1 cellular context compared by ENCODE assay signal in the genomic region with DNA sequence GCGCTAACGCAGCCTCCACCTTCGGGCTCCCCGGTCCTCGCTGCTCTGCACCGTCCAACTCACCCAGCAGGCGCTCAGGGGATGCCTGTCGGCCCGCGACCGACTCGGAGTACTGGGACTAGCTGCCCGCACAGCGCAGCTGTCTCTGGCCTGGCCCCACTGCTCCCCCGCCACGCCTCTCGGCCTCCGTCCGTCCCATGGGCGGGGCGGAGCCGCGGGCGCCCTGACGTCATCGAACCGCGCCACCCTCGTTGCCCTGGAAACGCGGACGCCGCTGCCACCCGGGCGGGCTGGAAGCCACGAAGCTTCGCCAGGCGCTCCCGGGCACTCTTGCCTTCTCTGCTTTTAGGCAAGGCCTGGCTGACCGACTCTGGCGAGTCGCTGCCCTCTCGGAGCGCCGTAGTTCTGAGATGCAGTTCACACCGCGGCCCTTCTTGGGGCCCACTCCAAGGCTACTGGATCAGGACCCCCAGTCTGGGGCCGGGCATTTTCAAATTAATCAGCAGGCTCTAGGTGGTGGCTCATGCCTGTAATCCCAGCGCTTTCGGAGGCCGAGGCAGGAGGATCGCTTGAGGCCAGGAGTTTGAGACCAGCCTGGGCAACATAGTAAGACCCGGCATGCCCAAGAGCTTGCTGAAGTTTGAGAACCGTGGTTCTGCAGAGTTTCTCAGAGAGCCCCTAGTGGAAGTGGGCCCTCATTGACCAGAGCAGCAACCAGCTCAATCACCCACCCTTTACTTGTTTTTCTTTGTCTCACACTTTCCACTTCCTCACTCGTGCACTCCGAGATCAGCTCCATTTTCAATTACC.
TF ChIP-seq lines count a peak whose summit lies in the region.

No MANE protein-coding gene starts in this region.

TF ChIP-seq in HepG2, 621 proteins besides CTCF, POLR2A, EP300 and RAD21 (continued from another document and continues in another):
- TF ChIP-seq, protein P1, sequence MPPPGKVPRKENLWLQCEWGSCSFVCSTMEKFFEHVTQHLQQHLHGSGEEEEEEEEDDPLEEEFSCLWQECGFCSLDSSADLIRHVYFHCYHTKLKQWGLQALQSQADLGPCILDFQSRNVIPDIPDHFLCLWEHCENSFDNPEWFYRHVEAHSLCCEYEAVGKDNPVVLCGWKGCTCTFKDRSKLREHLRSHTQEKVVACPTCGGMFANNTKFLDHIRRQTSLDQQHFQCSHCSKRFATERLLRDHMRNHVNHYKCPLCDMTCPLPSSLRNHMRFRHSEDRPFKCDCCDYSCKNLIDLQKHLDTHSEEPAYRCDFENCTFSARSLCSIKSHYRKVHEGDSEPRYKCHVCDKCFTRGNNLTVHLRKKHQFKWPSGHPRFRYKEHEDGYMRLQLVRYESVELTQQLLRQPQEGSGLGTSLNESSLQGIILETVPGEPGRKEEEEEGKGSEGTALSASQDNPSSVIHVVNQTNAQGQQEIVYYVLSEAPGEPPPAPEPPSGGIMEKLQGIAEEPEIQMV (CRISPR knock-in tag; IDR thresholded peaks at IDR 0.05; ENCODE audit: low read depth) = no peak
- TF ChIP-seq ZNF263 (CRISPR knock-in tag; IDR thresholded peaks at IDR 0.05) (no peak), HES4 (CRISPR knock-in tag; IDR thresholded peaks at IDR 0.05; ENCODE audit: borderline replicate concordance) (0 out of 2 replicates have a peak, but pooled peaks have one; percentile 11), ZNF17 (CRISPR knock-in tag; IDR thresholded peaks at IDR 0.05) (no peak), TAF15 (IDR thresholded peaks at IDR 0.05; ENCODE audit: low read depth, low read length, poor library complexity, severe bottlenecking) (no peak), ZZZ3 (CRISPR knock-in tag; IDR thresholded peaks at IDR 0.05; ENCODE audit: borderline replicate concordance) (peak; percentile 89; the same call in 1 of the 2 replicates), ZMAT3 (CRISPR knock-in tag; conservative IDR thresholded peaks at IDR 0.05) (no peak), HMG20B (CRISPR knock-in tag; conservative IDR thresholded peaks at IDR 0.05) (no peak), ZNF710 (CRISPR knock-in tag; IDR thresholded peaks at IDR 0.05; ENCODE audit: borderline replicate concordance) (peak; percentile 52; the same call in 1 of the 2 replicates), ZNF205 (CRISPR knock-in tag; IDR thresholded peaks at IDR 0.05) (0 out of 2 replicates have a peak, but pooled peaks have one; percentile 39), U2AF2 (IDR thresholded peaks at IDR 0.05; ENCODE audit: low read depth, low read length) (no peak), KLF11 (CRISPR knock-in tag; IDR thresholded peaks at IDR 0.05) (no peak), ZNF207 (IDR thresholded peaks at IDR 0.05; ENCODE audit: borderline replicate concordance) (no peak), CBX1 (IDR thresholded peaks at IDR 0.05; ENCODE audit: low read depth) (peak; percentile 56), TRAFD1 (CRISPR knock-in tag; IDR thresholded peaks at IDR 0.05; ENCODE audit: borderline replicate concordance) (no peak), ZNF646 (CRISPR knock-in tag; IDR thresholded peaks at IDR 0.05) (no peak), ZNF501 (CRISPR knock-in tag; IDR thresholded peaks at IDR 0.05) (peak; percentile 92), ZSCAN12 (CRISPR knock-in tag; IDR thresholded peaks at IDR 0.05) (no peak), ZBTB7B (CRISPR knock-in tag; IDR thresholded peaks at IDR 0.05) (0 out of 2 replicates have a peak, but pooled peaks have one; percentile 14), ZBTB37 (CRISPR knock-in tag; IDR thresholded peaks at IDR 0.05) (no peak), ATF5 (CRISPR knock-in tag; IDR thresholded peaks at IDR 0.05; ENCODE audit: low read depth) (no peak), MIER2 (CRISPR knock-in tag; IDR thresholded peaks at IDR 0.05) (no peak)
- TF ChIP-seq, protein P2, sequence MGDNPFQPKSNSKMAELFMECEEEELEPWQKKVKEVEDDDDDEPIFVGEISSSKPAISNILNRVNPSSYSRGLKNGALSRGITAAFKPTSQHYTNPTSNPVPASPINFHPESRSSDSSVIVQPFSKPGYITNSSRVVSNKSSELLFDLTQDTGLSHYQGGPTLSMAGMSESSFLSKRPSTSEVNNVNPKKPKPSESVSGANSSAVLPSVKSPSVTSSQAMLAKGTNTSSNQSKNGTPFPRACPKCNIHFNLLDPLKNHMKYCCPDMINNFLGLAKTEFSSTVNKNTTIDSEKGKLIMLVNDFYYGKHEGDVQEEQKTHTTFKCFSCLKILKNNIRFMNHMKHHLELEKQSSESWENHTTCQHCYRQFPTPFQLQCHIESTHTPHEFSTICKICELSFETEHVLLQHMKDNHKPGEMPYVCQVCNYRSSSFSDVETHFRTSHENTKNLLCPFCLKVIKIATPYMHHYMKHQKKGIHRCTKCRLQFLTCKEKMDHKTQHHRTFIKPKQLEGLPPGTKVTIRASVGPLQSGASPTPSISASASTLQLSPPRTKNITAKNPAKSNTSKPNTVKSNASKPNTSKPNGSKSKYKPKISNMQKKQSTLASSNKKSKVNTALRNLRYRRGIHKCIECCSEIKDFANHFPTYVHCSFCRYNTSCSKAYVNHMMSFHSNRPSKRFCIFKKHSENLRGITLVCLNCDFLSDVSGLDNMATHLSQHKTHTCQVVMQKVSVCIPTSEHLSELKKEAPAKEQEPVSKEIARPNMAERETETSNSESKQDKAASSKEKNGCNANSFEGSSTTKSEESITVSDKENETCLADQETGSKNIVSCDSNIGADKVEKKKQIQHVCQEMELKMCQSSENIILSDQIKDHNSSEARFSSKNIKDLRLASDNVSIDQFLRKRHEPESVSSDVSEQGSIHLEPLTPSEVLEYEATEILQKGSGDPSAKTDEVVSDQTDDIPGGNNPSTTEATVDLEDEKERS (CRISPR knock-in tag; IDR thresholded peaks at IDR 0.05) = 0 out of 2 replicates have a peak, but pooled peaks have one; percentile 53
- TF ChIP-seq, protein P3, sequence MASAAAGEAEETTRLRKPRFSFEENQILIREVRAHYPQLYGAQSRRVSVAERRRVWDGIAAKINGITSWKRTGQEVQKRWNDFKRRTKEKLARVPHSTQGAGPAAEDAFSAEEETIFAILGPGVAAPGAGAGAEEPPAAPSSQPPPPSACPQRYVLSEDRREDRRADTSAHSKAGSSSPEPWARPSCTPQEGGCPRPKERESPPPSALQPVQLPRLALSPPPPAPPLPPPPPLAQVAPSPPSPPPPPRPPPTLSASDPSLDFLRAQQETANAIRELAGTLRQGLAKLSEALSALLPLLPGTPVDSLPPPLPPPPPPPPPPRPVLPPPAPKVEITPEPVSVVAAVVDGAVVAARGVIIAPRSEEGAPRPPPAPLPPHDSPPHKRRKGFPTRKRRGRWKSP (CRISPR knock-in tag; IDR thresholded peaks at IDR 0.05) = no peak; the same call in 1 of the 2 replicates
- TF ChIP-seq, protein P4, sequence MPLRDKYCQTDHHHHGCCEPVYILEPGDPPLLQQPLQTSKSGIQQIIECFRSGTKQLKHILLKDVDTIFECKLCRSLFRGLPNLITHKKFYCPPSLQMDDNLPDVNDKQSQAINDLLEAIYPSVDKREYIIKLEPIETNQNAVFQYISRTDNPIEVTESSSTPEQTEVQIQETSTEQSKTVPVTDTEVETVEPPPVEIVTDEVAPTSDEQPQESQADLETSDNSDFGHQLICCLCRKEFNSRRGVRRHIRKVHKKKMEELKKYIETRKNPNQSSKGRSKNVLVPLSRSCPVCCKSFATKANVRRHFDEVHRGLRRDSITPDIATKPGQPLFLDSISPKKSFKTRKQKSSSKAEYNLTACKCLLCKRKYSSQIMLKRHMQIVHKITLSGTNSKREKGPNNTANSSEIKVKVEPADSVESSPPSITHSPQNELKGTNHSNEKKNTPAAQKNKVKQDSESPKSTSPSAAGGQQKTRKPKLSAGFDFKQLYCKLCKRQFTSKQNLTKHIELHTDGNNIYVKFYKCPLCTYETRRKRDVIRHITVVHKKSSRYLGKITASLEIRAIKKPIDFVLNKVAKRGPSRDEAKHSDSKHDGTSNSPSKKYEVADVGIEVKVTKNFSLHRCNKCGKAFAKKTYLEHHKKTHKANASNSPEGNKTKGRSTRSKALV (CRISPR knock-in tag; IDR thresholded peaks at IDR 0.05) = no peak
